In the genomic region with DNA sequence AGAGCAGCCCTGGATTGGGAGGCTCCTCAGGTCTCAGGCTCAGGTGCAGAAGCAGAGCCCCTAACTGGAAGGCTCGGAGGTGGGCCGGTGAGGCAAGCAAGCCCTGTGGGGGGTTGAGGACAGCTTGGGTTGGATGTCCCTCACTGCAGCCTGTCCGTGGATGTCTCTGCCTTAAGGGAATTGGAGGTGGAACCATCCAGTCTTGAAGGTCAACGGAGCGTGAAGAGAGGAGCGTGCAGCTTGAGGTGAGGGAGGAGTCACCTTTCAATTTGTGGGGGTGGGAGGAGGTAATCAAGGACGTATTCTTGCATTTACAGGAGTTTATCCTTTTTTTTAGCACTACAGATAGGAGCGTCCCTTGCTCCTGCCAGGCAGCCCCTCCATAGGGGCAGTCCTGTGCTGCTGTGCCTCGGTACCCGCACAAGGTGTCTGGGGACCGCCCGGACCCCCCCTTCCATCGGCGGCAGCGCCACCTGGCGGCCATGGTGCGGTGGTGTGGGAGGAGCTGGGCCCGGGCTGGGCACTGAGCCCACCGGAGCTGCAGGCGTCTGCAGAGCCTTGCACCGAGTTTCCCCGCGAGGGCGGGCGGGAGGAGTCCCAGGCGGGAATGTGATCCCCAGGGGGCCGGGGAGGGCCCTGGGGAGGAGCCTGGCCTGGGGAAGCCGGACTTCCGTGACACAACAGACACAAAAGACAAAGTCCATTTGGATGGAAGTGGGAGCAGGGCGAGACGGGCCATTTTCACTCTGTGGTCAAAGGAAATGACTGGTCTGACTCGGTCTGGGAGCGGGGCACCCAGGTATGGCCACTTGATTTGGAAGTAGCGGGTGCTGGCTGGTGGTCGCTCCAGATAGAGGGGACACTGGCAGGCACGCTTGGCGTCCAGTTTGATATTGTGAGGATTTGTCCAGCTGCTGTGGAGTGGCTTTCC, we compare ENCODE assay signal across 1 cellular context.
TF ChIP-seq lines count a peak whose summit lies in the region.

No MANE protein-coding gene starts in this region.

TF ChIP-seq in HepG2, 621 proteins besides CTCF, POLR2A, EP300 and RAD21 (continued from another document and continues in another):
- TF ChIP-seq ZZZ3 (CRISPR knock-in tag; IDR thresholded peaks at IDR 0.05; ENCODE audit: borderline replicate concordance) (peak; percentile 65; the same call in 1 of the 2 replicates), RCOR2 (CRISPR knock-in tag; IDR thresholded peaks at IDR 0.05) (peak; percentile 62; the same call in 1 of the 2 replicates), ISX (CRISPR knock-in tag; conservative IDR thresholded peaks at IDR 0.05) (no peak; the same call in 1 of the 2 replicates), SMC3 (IDR thresholded peaks at IDR 0.05; ENCODE audit: low read length) (no peak), KDM5B (CRISPR knock-in tag; IDR thresholded peaks at IDR 0.05; ENCODE audit: borderline replicate concordance) (0 out of 2 replicates have a peak, but pooled peaks have one; percentile 38), ZSCAN12 (CRISPR knock-in tag; IDR thresholded peaks at IDR 0.05) (peak; percentile 64), KLF16 (CRISPR knock-in tag; IDR thresholded peaks at IDR 0.05) (peak in 1 of 2 experiments; percentile 89; a peak in 2 of 4 replicates), SMAD9 (CRISPR knock-in tag; IDR thresholded peaks at IDR 0.05) (no peak), CREB1 (IDR thresholded peaks at IDR 0.05) (no peak), CREB1 (CRISPR knock-in tag; IDR thresholded peaks at IDR 0.05) (peak; percentile 56; the same call in 1 of the 2 replicates), TEAD2 (CRISPR knock-in tag; IDR thresholded peaks at IDR 0.05) (peak; percentile 59; the same call in 1 of the 2 replicates), RXRB (CRISPR knock-in tag; IDR thresholded peaks at IDR 0.05; ENCODE audit: borderline replicate concordance) (peak; percentile 82), ZNF510 (CRISPR knock-in tag; IDR thresholded peaks at IDR 0.05; ENCODE audit: low read depth) (peak; percentile 39; the same call in 1 of the 2 replicates), HES4 (CRISPR knock-in tag; IDR thresholded peaks at IDR 0.05; ENCODE audit: borderline replicate concordance) (no peak), PITX1 (CRISPR knock-in tag; IDR thresholded peaks at IDR 0.05) (peak; percentile 76; the same call in 1 of the 2 replicates), SNRNP70 (IDR thresholded peaks at IDR 0.05; ENCODE audit: low read depth, low read length) (no peak), HOXA7 (CRISPR knock-in tag; IDR thresholded peaks at IDR 0.05) (no peak), ZNF772 (CRISPR knock-in tag; IDR thresholded peaks at IDR 0.05) (peak; percentile 89; the same call in 1 of the 2 replicates), DR1 (CRISPR knock-in tag; IDR thresholded peaks at IDR 0.05) (peak; percentile 87), CENPT (CRISPR knock-in tag; IDR thresholded peaks at IDR 0.05; ENCODE audit: low read depth) (no peak), NAIF1 (CRISPR knock-in tag; IDR thresholded peaks at IDR 0.05; ENCODE audit: borderline replicate concordance) (peak; percentile 70; the same call in 1 of the 2 replicates), ZNF546 (CRISPR knock-in tag; conservative IDR thresholded peaks at IDR 0.05) (no peak), ZFP90 (CRISPR knock-in tag; IDR thresholded peaks at IDR 0.05; ENCODE audit: borderline replicate concordance) (peak; percentile 93), FOXA1 (IDR thresholded peaks at IDR 0.05) (no peak), FOXA1 (CRISPR knock-in tag; IDR thresholded peaks at IDR 0.05) (0 out of 2 replicates have a peak, but pooled peaks have one; percentile 16), SKI (IDR thresholded peaks at IDR 0.05; ENCODE audit: partially characterized antibody) (peak; percentile 82), ZNF232 (CRISPR knock-in tag; IDR thresholded peaks at IDR 0.05; ENCODE audit: borderline replicate concordance) (peak; percentile 90), CEBPG (CRISPR knock-in tag; IDR thresholded peaks at IDR 0.05) (peak; percentile 49; the same call in 1 of the 2 replicates), ZNF292 (CRISPR knock-in tag; IDR thresholded peaks at IDR 0.05; ENCODE audit: borderline replicate concordance, low read depth) (peak; percentile 54), ZNF589 (CRISPR knock-in tag; conservative IDR thresholded peaks at IDR 0.05) (no peak), MAFG (CRISPR knock-in tag; IDR thresholded peaks at IDR 0.05) (no peak), ZBTB1 (CRISPR knock-in tag; IDR thresholded peaks at IDR 0.05; ENCODE audit: borderline replicate concordance) (no peak)
- TF ChIP-seq, protein P1, sequence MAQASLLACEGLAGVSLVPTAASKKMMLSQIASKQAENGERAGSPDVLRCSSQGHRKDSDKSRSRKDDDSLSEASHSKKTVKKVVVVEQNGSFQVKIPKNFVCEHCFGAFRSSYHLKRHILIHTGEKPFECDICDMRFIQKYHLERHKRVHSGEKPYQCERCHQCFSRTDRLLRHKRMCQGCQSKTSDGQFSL (CRISPR knock-in tag; IDR thresholded peaks at IDR 0.05), result peak; percentile 99
- TF ChIP-seq, protein P2, sequence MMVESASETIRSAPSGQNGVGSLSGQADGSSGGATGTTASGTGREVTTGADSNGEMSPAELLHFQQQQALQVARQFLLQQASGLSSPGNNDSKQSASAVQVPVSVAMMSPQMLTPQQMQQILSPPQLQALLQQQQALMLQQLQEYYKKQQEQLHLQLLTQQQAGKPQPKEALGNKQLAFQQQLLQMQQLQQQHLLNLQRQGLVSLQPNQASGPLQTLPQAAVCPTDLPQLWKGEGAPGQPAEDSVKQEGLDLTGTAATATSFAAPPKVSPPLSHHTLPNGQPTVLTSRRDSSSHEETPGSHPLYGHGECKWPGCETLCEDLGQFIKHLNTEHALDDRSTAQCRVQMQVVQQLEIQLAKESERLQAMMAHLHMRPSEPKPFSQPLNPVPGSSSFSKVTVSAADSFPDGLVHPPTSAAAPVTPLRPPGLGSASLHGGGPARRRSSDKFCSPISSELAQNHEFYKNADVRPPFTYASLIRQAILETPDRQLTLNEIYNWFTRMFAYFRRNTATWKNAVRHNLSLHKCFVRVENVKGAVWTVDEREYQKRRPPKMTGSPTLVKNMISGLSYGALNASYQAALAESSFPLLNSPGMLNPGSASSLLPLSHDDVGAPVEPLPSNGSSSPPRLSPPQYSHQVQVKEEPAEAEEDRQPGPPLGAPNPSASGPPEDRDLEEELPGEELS (CRISPR knock-in tag; IDR thresholded peaks at IDR 0.05), result peak; percentile 75
- TF ChIP-seq, protein P3, sequence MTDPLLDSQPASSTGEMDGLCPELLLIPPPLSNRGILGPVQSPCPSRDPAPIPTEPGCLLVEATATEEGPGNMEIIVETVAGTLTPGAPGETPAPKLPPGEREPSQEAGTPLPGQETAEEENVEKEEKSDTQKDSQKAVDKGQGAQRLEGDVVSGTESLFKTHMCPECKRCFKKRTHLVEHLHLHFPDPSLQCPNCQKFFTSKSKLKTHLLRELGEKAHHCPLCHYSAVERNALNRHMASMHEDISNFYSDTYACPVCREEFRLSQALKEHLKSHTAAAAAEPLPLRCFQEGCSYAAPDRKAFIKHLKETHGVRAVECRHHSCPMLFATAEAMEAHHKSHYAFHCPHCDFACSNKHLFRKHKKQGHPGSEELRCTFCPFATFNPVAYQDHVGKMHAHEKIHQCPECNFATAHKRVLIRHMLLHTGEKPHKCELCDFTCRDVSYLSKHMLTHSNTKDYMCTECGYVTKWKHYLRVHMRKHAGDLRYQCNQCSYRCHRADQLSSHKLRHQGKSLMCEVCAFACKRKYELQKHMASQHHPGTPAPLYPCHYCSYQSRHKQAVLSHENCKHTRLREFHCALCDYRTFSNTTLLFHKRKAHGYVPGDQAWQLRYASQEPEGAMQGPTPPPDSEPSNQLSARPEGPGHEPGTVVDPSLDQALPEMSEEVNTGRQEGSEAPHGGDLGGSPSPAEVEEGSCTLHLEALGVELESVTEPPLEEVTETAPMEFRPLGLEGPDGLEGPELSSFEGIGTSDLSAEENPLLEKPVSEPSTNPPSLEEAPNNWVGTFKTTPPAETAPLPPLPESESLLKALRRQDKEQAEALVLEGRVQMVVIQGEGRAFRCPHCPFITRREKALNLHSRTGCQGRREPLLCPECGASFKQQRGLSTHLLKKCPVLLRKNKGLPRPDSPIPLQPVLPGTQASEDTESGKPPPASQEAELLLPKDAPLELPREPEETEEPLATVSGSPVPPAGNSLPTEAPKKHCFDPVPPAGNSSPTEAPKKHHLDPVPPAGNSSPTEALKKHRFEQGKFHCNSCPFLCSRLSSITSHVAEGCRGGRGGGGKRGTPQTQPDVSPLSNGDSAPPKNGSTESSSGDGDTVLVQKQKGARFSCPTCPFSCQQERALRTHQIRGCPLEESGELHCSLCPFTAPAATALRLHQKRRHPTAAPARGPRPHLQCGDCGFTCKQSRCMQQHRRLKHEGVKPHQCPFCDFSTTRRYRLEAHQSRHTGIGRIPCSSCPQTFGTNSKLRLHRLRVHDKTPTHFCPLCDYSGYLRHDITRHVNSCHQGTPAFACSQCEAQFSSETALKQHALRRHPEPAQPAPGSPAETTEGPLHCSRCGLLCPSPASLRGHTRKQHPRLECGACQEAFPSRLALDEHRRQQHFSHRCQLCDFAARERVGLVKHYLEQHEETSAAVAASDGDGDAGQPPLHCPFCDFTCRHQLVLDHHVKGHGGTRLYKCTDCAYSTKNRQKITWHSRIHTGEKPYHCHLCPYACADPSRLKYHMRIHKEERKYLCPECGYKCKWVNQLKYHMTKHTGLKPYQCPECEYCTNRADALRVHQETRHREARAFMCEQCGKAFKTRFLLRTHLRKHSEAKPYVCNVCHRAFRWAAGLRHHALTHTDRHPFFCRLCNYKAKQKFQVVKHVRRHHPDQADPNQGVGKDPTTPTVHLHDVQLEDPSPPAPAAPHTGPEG (CRISPR knock-in tag; IDR thresholded peaks at IDR 0.05), result peak; percentile 86
- TF ChIP-seq, protein P4, sequence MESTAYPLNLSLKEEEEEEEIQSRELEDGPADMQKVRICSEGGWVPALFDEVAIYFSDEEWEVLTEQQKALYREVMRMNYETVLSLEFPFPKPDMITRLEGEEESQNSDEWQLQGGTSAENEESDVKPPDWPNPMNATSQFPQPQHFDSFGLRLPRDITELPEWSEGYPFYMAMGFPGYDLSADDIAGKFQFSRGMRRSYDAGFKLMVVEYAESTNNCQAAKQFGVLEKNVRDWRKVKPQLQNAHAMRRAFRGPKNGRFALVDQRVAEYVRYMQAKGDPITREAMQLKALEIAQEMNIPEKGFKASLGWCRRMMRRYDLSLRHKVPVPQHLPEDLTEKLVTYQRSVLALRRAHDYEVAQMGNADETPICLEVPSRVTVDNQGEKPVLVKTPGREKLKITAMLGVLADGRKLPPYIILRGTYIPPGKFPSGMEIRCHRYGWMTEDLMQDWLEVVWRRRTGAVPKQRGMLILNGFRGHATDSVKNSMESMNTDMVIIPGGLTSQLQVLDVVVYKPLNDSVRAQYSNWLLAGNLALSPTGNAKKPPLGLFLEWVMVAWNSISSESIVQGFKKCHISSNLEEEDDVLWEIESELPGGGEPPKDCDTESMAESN (CRISPR knock-in tag; conservative IDR thresholded peaks at IDR 0.05), result 0 out of 2 replicates have a peak, but pooled peaks have one; percentile 21
- TF ChIP-seq, protein P5, sequence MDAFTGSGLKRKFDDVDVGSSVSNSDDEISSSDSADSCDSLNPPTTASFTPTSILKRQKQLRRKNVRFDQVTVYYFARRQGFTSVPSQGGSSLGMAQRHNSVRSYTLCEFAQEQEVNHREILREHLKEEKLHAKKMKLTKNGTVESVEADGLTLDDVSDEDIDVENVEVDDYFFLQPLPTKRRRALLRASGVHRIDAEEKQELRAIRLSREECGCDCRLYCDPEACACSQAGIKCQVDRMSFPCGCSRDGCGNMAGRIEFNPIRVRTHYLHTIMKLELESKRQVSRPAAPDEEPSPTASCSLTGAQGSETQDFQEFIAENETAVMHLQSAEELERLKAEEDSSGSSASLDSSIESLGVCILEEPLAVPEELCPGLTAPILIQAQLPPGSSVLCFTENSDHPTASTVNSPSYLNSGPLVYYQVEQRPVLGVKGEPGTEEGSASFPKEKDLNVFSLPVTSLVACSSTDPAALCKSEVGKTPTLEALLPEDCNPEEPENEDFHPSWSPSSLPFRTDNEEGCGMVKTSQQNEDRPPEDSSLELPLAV (CRISPR knock-in tag; conservative IDR thresholded peaks at IDR 0.05; ENCODE audit: low read depth), result no peak
- TF ChIP-seq, protein P6, sequence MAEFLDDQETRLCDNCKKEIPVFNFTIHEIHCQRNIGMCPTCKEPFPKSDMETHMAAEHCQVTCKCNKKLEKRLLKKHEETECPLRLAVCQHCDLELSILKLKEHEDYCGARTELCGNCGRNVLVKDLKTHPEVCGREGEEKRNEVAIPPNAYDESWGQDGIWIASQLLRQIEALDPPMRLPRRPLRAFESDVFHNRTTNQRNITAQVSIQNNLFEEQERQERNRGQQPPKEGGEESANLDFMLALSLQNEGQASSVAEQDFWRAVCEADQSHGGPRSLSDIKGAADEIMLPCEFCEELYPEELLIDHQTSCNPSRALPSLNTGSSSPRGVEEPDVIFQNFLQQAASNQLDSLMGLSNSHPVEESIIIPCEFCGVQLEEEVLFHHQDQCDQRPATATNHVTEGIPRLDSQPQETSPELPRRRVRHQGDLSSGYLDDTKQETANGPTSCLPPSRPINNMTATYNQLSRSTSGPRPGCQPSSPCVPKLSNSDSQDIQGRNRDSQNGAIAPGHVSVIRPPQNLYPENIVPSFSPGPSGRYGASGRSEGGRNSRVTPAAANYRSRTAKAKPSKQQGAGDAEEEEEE (CRISPR knock-in tag; IDR thresholded peaks at IDR 0.05; ENCODE audit: borderline replicate concordance), result no peak
- TF ChIP-seq, protein P7, sequence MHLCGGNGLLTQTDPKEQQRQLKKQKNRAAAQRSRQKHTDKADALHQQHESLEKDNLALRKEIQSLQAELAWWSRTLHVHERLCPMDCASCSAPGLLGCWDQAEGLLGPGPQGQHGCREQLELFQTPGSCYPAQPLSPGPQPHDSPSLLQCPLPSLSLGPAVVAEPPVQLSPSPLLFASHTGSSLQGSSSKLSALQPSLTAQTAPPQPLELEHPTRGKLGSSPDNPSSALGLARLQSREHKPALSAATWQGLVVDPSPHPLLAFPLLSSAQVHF (CRISPR knock-in tag; IDR thresholded peaks at IDR 0.05), result no peak
- TF ChIP-seq, protein P8, sequence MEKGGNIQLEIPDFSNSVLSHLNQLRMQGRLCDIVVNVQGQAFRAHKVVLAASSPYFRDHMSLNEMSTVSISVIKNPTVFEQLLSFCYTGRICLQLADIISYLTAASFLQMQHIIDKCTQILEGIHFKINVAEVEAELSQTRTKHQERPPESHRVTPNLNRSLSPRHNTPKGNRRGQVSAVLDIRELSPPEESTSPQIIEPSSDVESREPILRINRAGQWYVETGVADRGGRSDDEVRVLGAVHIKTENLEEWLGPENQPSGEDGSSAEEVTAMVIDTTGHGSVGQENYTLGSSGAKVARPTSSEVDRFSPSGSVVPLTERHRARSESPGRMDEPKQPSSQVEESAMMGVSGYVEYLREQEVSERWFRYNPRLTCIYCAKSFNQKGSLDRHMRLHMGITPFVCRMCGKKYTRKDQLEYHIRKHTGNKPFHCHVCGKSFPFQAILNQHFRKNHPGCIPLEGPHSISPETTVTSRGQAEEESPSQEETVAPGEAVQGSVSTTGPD (CRISPR knock-in tag; IDR thresholded peaks at IDR 0.05), result no peak
- TF ChIP-seq, protein P9, sequence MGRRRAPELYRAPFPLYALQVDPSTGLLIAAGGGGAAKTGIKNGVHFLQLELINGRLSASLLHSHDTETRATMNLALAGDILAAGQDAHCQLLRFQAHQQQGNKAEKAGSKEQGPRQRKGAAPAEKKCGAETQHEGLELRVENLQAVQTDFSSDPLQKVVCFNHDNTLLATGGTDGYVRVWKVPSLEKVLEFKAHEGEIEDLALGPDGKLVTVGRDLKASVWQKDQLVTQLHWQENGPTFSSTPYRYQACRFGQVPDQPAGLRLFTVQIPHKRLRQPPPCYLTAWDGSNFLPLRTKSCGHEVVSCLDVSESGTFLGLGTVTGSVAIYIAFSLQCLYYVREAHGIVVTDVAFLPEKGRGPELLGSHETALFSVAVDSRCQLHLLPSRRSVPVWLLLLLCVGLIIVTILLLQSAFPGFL (CRISPR knock-in tag; IDR thresholded peaks at IDR 0.05), result no peak
